In the genomic region with DNA sequence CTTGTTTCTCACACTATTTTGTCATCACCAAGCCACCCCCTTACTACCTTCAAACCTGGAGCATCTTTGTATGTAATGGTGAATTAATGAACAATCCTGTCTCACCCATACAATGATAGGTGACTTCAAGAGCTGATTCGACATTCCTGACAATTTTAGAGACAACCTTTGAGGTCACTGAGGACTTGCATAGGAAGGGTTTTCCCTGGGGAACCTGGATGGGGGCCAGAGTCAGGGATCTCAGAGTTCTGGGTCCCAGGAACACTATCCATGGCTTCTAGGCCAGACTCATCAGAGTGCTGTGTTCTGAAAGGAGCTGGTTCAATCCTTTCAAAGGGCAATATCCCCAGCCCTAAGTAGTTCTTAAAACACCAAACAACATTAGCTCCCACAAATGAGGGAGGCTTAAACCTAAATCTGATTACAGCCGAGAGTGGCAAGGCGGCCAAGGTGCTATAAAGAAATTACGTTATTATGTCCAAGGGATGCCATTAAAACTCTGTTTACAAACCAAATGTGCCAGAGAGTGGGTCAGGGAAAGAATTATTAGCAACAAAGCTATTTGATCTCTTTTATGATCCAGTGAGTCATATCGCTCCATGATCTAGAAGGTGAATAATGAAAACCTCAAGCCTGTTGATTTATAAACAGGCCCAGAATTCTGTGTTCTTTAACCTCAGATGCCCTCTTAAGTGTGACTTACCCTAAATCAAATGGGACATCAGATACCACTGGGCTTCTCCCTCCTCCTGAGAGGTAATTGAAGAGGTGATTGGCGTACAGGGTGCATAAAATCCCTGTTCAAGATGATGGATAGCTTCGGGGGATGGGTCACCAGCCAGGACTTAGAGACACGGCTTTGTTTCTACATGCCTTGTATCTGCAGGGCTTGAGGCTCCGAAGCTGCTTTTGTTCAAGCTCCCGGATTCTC, we compare ENCODE assay signal across 14 cellular contexts.
DNase-seq lines count a peak whose midpoint lies in the region; ATAC-seq and TF ChIP-seq lines count a peak whose summit lies in the region.
"Had no signal": no experiment of that assay in that cellular context is flagged by ENCODE, and none has a peak within 500 bp of the region (broad histone marks: within the 10 kb centered on the region; RNA-seq: fewer than 3 reads in every experiment).

No MANE protein-coding gene starts in this region.

- H3K4me3 ChIP-seq in BJ (ENCODE audit: low read depth, low read length) (no peak overlapping the region), LNCaP clone FGC (ENCODE audit: low read depth, low read length) (no peak overlapping the region), astrocyte of the cerebellum (ENCODE audit: low read depth, low read length) (no peak overlapping the region)
- H3K4me3 ChIP-seq: BLaER1 had no signal

- ATAC-seq in HG03095 (IDR thresholded peaks at IDR 0.05; ENCODE audit: unreplicated experiment) = no peak
- ATAC-seq: stimulated activated naive B cell treated with anti-CD40 and anti-IgM and Interleukin-4, amounts not matched to agents 10 μg/mL and 1 μg/mL and 100 μg/mL, for 72 hours; T-cell had no signal

- TF ChIP-seq CTCF in BJ (IDR thresholded peaks at IDR 0.05; ENCODE audit: insufficient read depth, low read depth, low read length) = no peak
- no peak for TF ChIP-seq CTCF in LNCaP clone FGC (IDR thresholded peaks at IDR 0.05; ENCODE audit: control insufficient read depth, extremely low read depth, insufficient read depth)
- no peak for TF ChIP-seq CTCF in astrocyte of the cerebellum (IDR thresholded peaks at IDR 0.05; ENCODE audit: low read depth, low read length, missing control alignments)

- CTCF ChIA-PET in BJ (lab: Yijun Ruan, JAX) = interaction anchor here (0.6 to 1.4 kb wide), 4 partner anchors 12 to 1696 kb away, joined by 3 to 9 read pairs (median 3); partner anchors contain the start of gene TBX3

- in situ Hi-C loops in astrocyte of the cerebellum (cut with HindIII; ENCODE audit: low sequenced_read_pairs) = no loop called here

- H3K36me3 ChIP-seq in BJ (ENCODE audit: control insufficient read depth, insufficient read depth, low read length) = no peaks in the 10 kb centered on the region
- H3K36me3 ChIP-seq: BLaER1 had no signal

- no peaks in the 10 kb centered on the region for H3K27me3 ChIP-seq in BJ (ENCODE audit: control insufficient read depth, insufficient read depth, low read length)
- H3K27me3 ChIP-seq: BLaER1 had no signal

- POLR2A ChIA-PET in BJ (lab: Charles Lee) = interaction anchor here (0.6 kb wide), 1 partner anchor 115 kb away, joined by 10 read pairs; no protein-coding TSS in a partner anchor

- DNase-seq in BJ (ENCODE audit: low read depth) = peak; percentile 75
- DNase-seq in LNCaP clone FGC (ENCODE audit: low read depth) = peak; percentile 100
- peak; percentile 48 for DNase-seq in astrocyte of the cerebellum (ENCODE audit: low read depth)
- DNase-seq in myocyte (ENCODE audit: low read depth) = peak; percentile 65
- DNase-seq in SHP77 treated with DMSO at 0.1 percent for 48 hours (lab: John Stamatoyannopoulos, UW) = no peak
- no peak for DNase-seq in GOT3 (lab: John Stamatoyannopoulos, UW)
- DNase-seq in amygdala (lab: John Stamatoyannopoulos, UW) = no peak
- DNase-seq: activated CD4-positive, alpha-beta T cell treated with anti-CD3 and anti-CD28 coated beads, Interleukin-2, amount 50 U/mL, for 48 hours; activated naive CD4-positive, alpha-beta T cell treated with anti-CD3 and anti-CD28 coated beads, Interleukin-2, amount 50 U/mL, for 16 hours; NCI-H748 treated with DMSO at 0.1 percent for 48 hours; stimulated activated naive B cell treated with anti-CD40 and anti-IgM and Interleukin-4, amounts not matched to agents 10 μg/mL and 1 μg/mL and 100 μg/mL, for 72 hours; T-cell had no signal

Comparison
In these comparisons a context has a peak if more than half of its experiments do, and no peak if none do; other contexts are left out.
1. DNase-seq: peak in BJ (single experiment), LNCaP clone FGC (single experiment), astrocyte of the cerebellum (single experiment) and myocyte (single experiment); none in SHP77 treated with DMSO at 0.1 percent for 48 hours (single experiment), GOT3 (single experiment) and amygdala (0 of 56).